In the genomic region with DNA sequence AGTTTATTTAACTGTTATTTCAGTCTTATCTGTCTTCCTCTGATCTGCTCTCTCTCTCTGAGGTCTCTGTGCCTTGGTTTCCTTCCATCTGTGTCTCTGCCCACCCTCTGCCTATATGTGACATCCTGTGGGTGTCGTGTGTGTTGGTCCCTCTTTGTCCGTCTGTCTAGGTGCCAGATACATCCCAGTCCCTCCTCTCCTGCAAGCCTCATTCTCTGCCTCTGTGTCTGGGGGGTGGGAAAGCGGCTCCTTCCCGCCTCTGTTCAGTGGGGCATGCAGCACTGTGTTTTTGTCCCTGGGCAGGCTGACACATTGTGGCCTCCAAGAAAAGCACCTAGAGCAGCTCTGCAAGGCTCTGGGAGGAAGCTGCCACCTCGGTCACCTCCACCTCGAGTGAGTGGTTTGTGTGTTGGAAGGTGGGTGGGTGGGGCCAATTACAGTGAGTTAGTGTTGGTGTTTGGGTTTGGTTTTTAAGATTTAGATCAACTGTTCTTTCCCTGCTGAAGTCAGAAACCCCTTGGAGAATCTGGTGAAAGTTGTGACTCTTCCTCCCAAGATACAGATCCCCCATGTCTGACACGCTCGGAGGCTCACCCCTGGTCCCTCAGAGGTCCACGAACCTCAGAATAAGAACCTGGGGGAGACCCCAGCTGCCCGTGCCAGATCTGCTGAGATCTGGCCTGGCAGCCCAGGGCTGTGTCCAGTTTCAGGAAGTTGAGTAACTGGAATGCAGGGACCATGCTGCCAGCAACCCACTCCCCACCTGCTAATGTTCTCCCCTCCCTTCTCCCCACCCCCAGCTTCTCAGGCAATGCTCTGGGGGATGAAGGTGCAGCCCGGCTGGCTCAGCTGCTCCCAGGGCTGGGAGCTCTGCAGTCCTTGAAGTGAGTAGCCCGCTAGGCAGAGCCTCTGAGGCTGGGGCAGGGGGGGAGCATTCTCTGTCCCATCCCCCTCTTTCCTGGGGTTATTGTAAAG, we compare ENCODE assay signal across 8 cellular contexts. TPM values are rescaled to one million over a fixed set of nuclear protein-coding genes. Genes with fewer than 3 reads are reported as not detected.
A peak's percentile ranks its signal among the peaks of the same experiment; 100 is the strongest.
DNase-seq lines count a peak whose midpoint lies in the region; FAIRE-seq and TF ChIP-seq lines count a peak whose summit lies in the region.

No MANE protein-coding gene starts in this region.

- H3K79me2 ChIP-seq in KMS-11 (ENCODE audit: insufficient read depth, low read depth) = no peaks in the 10 kb centered on the region

- peak overlapping the region; percentile 37 for H3K9ac ChIP-seq in KMS-11

- peak overlapping the region; percentile 67 for H3K4me2 ChIP-seq in KMS-11

- intact Hi-C loops in activated T-helper 2 cell treated with anti-CD3 and anti-CD28 coated beads, Interferon-gamma antibody, Interleukin-2, Interleukin-4, amounts not matched to agents 10 μg/mL and 5 μg/mL and 100 μg/mL, durations not matched to agents 14 hours and 24 hours and 36 hours (cut with micrococcal nuclease) = loop anchor here (1.0 to 2.0 kb wide), 6 partner anchors 27 to 433 kb away; partner anchors contain the start of gene MT2A

- H3K27me3 ChIP-seq in KMS-11 (ENCODE audit: insufficient read depth, low read depth) = no peaks in the 10 kb centered on the region

- FAIRE-seq in frontal cortex (lab: Jason Lieb, UNC) = no peak

- peak overlapping the region; percentile 62 for H3K4me3 Mint-ChIP-seq in activated T-helper 2 cell treated with anti-CD3 and anti-CD28 coated beads, Interferon-gamma antibody, Interleukin-2, Interleukin-4, amounts not matched to agents 10 μg/mL and 5 μg/mL and 100 μg/mL, durations not matched to agents 14 hours and 24 hours and 36 hours (ENCODE audit: low read depth)

- peak overlapping the region; percentile 13; the same call in 1 of the 2 replicates for H2AFZ ChIP-seq in KMS-11 (ENCODE audit: low read depth)

- H3K27ac ChIP-seq in KMS-11 = peak overlapping the region; percentile 88

- peaks cover 73% of the 10 kb centered on the region for H3K4me1 ChIP-seq in KMS-11 (ENCODE audit: low read depth, poor library complexity, severe bottlenecking)

- no peak overlapping the region for H3K4me3 ChIP-seq in KMS-11 (IDR thresholded peaks at IDR 0.05; ENCODE audit: insufficient read depth, low read depth, low read length)

- no peaks in the 10 kb centered on the region for H3K36me3 ChIP-seq in KMS-11 (ENCODE audit: insufficient read depth)

- peak; percentile 89 for DNase-seq in activated gamma-delta T cell treated with Interleukin-2 at 50 U/mL for 16 hours
- DNase-seq in activated gamma-delta T cell (lab: John Stamatoyannopoulos, UW) = no peak
- peak; percentile 78 for DNase-seq in activated T-helper 2 cell treated with anti-CD3 and anti-CD28 coated beads, Interferon-gamma antibody, Interleukin-2, Interleukin-4, amounts not matched to agents 10 μg/mL and 5 μg/mL and 100 μg/mL, durations not matched to agents 14 hours and 24 hours and 36 hours (ENCODE audit: low spot score)
- DNase-seq in stimulated activated CD4-positive, alpha-beta T cell treated with anti-CD3 and anti-CD28 coated beads, Interleukin-1b, Interleukin-23, amount 100 ng/mL, for 48 hours = peak; percentile 90
- DNase-seq in SW480 (ENCODE audit: low spot score) = no peak
- no peak for DNase-seq in NCI-H1417 (lab: John Stamatoyannopoulos, UW)
- DNase-seq in frontal cortex (ENCODE audit: low spot score in 2 of 2) = no peak

- peaks cover 82% of the 10 kb centered on the region for H3K36me3 Mint-ChIP-seq in activated T-helper 2 cell treated with anti-CD3 and anti-CD28 coated beads, Interferon-gamma antibody, Interleukin-2, Interleukin-4, amounts not matched to agents 10 μg/mL and 5 μg/mL and 100 μg/mL, durations not matched to agents 14 hours and 24 hours and 36 hours (ENCODE audit: low read depth)

- TF ChIP-seq CTCF in KMS-11 (conservative IDR thresholded peaks at IDR 0.05; ENCODE audit: low read depth, low read length) = no peak

- peak overlapping the region; percentile 94 for H3K27ac Mint-ChIP-seq in activated T-helper 2 cell treated with anti-CD3 and anti-CD28 coated beads, Interferon-gamma antibody, Interleukin-2, Interleukin-4, amounts not matched to agents 10 μg/mL and 5 μg/mL and 100 μg/mL, durations not matched to agents 14 hours and 24 hours and 36 hours

- no peaks in the 10 kb centered on the region for H4K20me1 ChIP-seq in KMS-11 (ENCODE audit: insufficient read depth)

- H3K9me3 Mint-ChIP-seq in activated T-helper 2 cell treated with anti-CD3 and anti-CD28 coated beads, Interferon-gamma antibody, Interleukin-2, Interleukin-4, amounts not matched to agents 10 μg/mL and 5 μg/mL and 100 μg/mL, durations not matched to agents 14 hours and 24 hours and 36 hours = no peaks in the 10 kb centered on the region

- H3K4me1 Mint-ChIP-seq in activated T-helper 2 cell treated with anti-CD3 and anti-CD28 coated beads, Interferon-gamma antibody, Interleukin-2, Interleukin-4, amounts not matched to agents 10 μg/mL and 5 μg/mL and 100 μg/mL, durations not matched to agents 14 hours and 24 hours and 36 hours (ENCODE audit: low read depth) = peaks cover 65% of the 10 kb centered on the region

- no peaks in the 10 kb centered on the region for H3K27me3 Mint-ChIP-seq in activated T-helper 2 cell treated with anti-CD3 and anti-CD28 coated beads, Interferon-gamma antibody, Interleukin-2, Interleukin-4, amounts not matched to agents 10 μg/mL and 5 μg/mL and 100 μg/mL, durations not matched to agents 14 hours and 24 hours and 36 hours (ENCODE audit: low read depth)

RNA-seq across cellular contexts. Expression of gene CPNE2, which starts 50.9 kb away (rescaled TPM):
- 7.6 and 9.9 TPM in 2 replicates for total RNA-seq in activated T-helper 2 cell treated with anti-CD3 and anti-CD28 coated beads, Interferon-gamma antibody, Interleukin-2, Interleukin-4, amounts not matched to agents 10 μg/mL and 5 μg/mL and 100 μg/mL, durations not matched to agents 14 hours and 24 hours and 36 hours
- 44.8 TPM for total RNA-seq in frontal cortex

RNA-seq across cellular contexts. Expression of gene NLRC5, which starts 52.1 kb away (rescaled TPM):
- 166 and 169 TPM in 2 replicates for total RNA-seq in activated T-helper 2 cell treated with anti-CD3 and anti-CD28 coated beads, Interferon-gamma antibody, Interleukin-2, Interleukin-4, amounts not matched to agents 10 μg/mL and 5 μg/mL and 100 μg/mL, durations not matched to agents 14 hours and 24 hours and 36 hours
- 0.41 TPM for total RNA-seq in frontal cortex

Comparison
In these comparisons a context has a peak if more than half of its experiments do, and no peak if none do; other contexts are left out.
1. DNase-seq: peak in activated gamma-delta T cell treated with Interleukin-2 at 50 U/mL for 16 hours (single experiment), activated T-helper 2 cell treated with anti-CD3 and anti-CD28 coated beads, Interferon-gamma antibody, Interleukin-2, Interleukin-4, amounts not matched to agents 10 μg/mL and 5 μg/mL and 100 μg/mL, durations not matched to agents 14 hours and 24 hours and 36 hours (single experiment) and stimulated activated CD4-positive, alpha-beta T cell treated with anti-CD3 and anti-CD28 coated beads, Interleukin-1b, Interleukin-23, amount 100 ng/mL, for 48 hours (single experiment); none in activated gamma-delta T cell (single experiment), SW480 (single experiment), NCI-H1417 (0 of 3) and frontal cortex (0 of 2).
2. RNA of gene NLRC5, which starts 52.1 kb away (total RNA-seq): 166 to 169 TPM in activated T-helper 2 cell treated with anti-CD3 and anti-CD28 coated beads, Interferon-gamma antibody, Interleukin-2, Interleukin-4, amounts not matched to agents 10 μg/mL and 5 μg/mL and 100 μg/mL, durations not matched to agents 14 hours and 24 hours and 36 hours; 0.41 TPM in frontal cortex (single experiment); every median in the first group is over 100 times any median in the second.